ENCODE assay signal across 8 cellular contexts in the genomic region with DNA sequence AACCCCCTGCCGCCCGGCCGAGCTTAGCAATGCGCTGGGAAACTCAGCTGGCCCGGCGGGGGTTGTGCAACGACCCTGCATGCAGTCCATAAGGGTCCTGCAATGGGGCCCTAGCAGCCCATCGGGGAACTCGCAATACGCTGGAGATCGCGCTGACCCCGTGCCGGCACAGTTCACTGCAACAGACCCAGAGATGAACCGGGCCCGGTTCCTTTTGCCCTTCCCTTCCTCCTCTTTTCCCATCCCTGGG. TPM values are rescaled to one million over a fixed set of nuclear protein-coding genes. Genes with fewer than 3 reads are reported as not detected.
DNase-seq lines count a peak whose midpoint lies in the region; ATAC-seq and TF ChIP-seq lines count a peak whose summit lies in the region.

No MANE protein-coding gene starts in this region.

- no peak for TF ChIP-seq CTCF in astrocyte of the cerebellum (IDR thresholded peaks at IDR 0.05; ENCODE audit: low read depth, low read length, missing control alignments)
- no peak for TF ChIP-seq CTCF in right lobe of liver (IDR thresholded peaks at IDR 0.05)
- no peak for TF ChIP-seq CTCF in upper lobe of right lung (IDR thresholded peaks at IDR 0.05)

- H3K27ac ChIP-seq in right lobe of liver = peak overlapping the region; percentile 77 to 93 (median 83)
- H3K27ac ChIP-seq in upper lobe of right lung = peak overlapping the region; percentile 91

- no peak for TF ChIP-seq POLR2A in right lobe of liver (IDR thresholded peaks at IDR 0.05)

- DNase-seq in NCI-H748 (lab: John Stamatoyannopoulos, UW; ENCODE audit: unreplicated experiment) (peak; percentile 62), NCI-H748 treated with DMSO at 0.1 percent for 48 hours (lab: John Stamatoyannopoulos, UW) (no peak), astrocyte of the cerebellum (ENCODE audit: low read depth) (no peak), right lobe of liver (peak in 1 of 3 donors; percentile 53), upper lobe of right lung (peak; percentile 78), COLO829 (ENCODE audit: low spot score) (no peak)
- DNase-seq in effector CD8-positive, alpha-beta T cell (lab: John Stamatoyannopoulos, UW) = no peak

- WGBS in right lobe of liver (ENCODE audit: insufficient coverage, low coverage, low lambda C conversion rate, missing lambda C conversion rate) = 0% methylated on average over 6 of the region's 16 CpGs

- ATAC-seq in HG03354 (IDR thresholded peaks at IDR 0.05; ENCODE audit: poor library complexity, severe bottlenecking, unreplicated experiment) (peak; percentile 14), right lobe of liver (peak in 2 of 4 donors; percentile 0 to 3), upper lobe of right lung (no peak)

- peak overlapping the region; percentile 83 for H3K4me3 ChIP-seq in astrocyte of the cerebellum (ENCODE audit: low read depth, low read length)
- peak overlapping the region; percentile 83 to 95 (median 87) for H3K4me3 ChIP-seq in right lobe of liver
- H3K4me3 ChIP-seq in upper lobe of right lung = peak overlapping the region; percentile 98

- H3K4me1 ChIP-seq in right lobe of liver = peaks cover 0 to 28% (median 14%) of the 10 kb centered on the region in 4 donors
- peaks cover 45% of the 10 kb centered on the region for H3K4me1 ChIP-seq in upper lobe of right lung

- in situ Hi-C loops in astrocyte of the cerebellum (cut with HindIII; ENCODE audit: low sequenced_read_pairs) = no loop called here

- H3K36me3 ChIP-seq in right lobe of liver (peaks cover 0 to 35% (median 5%) of the 10 kb centered on the region in 4 donors), upper lobe of right lung (peaks cover 38% of the 10 kb centered on the region)

- H3K27me3 ChIP-seq in right lobe of liver (no peaks in the 10 kb centered on the region), upper lobe of right lung (no peaks in the 10 kb centered on the region)

- H3K9me3 ChIP-seq in right lobe of liver (no peaks in the 10 kb centered on the region), upper lobe of right lung (no peaks in the 10 kb centered on the region)

- intact Hi-C loops in right lobe of liver (cut with DNase I) (no loop called here), upper lobe of right lung (cut with DNase I) (no loop called here)

RNA-seq across cellular contexts. Expression of a gene that starts 0.4 kb away (rescaled TPM):
- 10 to 100 TPM; 32.6 to 64.2 (median 41.0) TPM for total RNA-seq in right lobe of liver
- total RNA-seq in upper lobe of right lung = 55.0 TPM

RNA-seq across cellular contexts. Expression of a gene that starts 0.6 kb away (rescaled TPM):
- total RNA-seq in right lobe of liver = 10 to 100 TPM; 52.1 to 73.5 (median 57.5) TPM
- total RNA-seq in upper lobe of right lung = 92.9 TPM

RNA-seq across cellular contexts. Expression of a gene that starts 7.4 kb away (rescaled TPM):
- total RNA-seq in right lobe of liver = under 1 TPM in 3 of 6 experiments, not detected in 3; 0.13 to 0.20 (median 0.15) TPM
- total RNA-seq in upper lobe of right lung = 0.55 TPM

RNA-seq across cellular contexts. Expression of a gene that starts 8.9 kb away (rescaled TPM):
- total RNA-seq in right lobe of liver = 1,000 to 10,000 TPM in 1 of 6 experiments, 100 to 1,000 TPM in 5; 221 to 1,037 (median 292) TPM
- 457 TPM for total RNA-seq in upper lobe of right lung

RNA-seq across cellular contexts. Expression of a gene that starts 11.4 kb away (rescaled TPM):
- total RNA-seq in right lobe of liver (10 to 100 TPM; 54.7 to 69.8 (median 58.7) TPM), upper lobe of right lung (8.6 TPM)

Comparison
In these comparisons a context has a peak if more than half of its experiments do, and no peak if none do; other contexts are left out.
1. DNase-seq: peak in NCI-H748 (single experiment) and upper lobe of right lung (single experiment); none in NCI-H748 treated with DMSO at 0.1 percent for 48 hours (single experiment), astrocyte of the cerebellum (single experiment), COLO829 (single experiment) and effector CD8-positive, alpha-beta T cell (single experiment).
2. Peak in every context shown above with its lines, with median percentiles within 50 percentile points of each other: H3K4me3 ChIP-seq.